Comparison of ENCODE assay signal across 24 cellular contexts in genomic region chr11:119602745-119603373, GRCh38.
DNase-seq lines count a peak whose midpoint lies in the region; ATAC-seq and TF ChIP-seq lines count a peak whose summit lies in the region.
"Had no signal": no experiment of that assay in that cellular context is flagged by ENCODE, and none has a peak within 500 bp of the region (broad histone marks: within the 10 kb centered on the region; RNA-seq: fewer than 3 reads in every experiment).

No MANE protein-coding gene starts in this region.

- H3K27ac ChIP-seq in MM.1S (ENCODE audit: low read length): no peak overlapping the region
- H3K27ac ChIP-seq: pancreas, spleen, VCaP had no signal

- no peaks in the 10 kb centered on the region for H3K4me1 ChIP-seq in MM.1S (ENCODE audit: low read length)
- H3K4me1 ChIP-seq: pancreas, spleen had no signal

- H3K9me2 ChIP-seq in MM.1S (replicated peaks; ENCODE audit: insufficient read depth, low read length): no peaks in the 10 kb centered on the region

- no peaks in the 10 kb centered on the region for H3K36me3 ChIP-seq in MM.1S (replicated peaks; ENCODE audit: insufficient read depth, low read length)
- H3K36me3 ChIP-seq: pancreas, spleen had no signal

- ATAC-seq in HG02571 (IDR thresholded peaks at IDR 0.05; ENCODE audit: unreplicated experiment): no peak
- no peak for ATAC-seq in HG03378 (IDR thresholded peaks at IDR 0.05; ENCODE audit: unreplicated experiment)
- ATAC-seq: activated T-cell treated with anti-CD3 and anti-CD28 coated beads, Interleukin-2, amount 50 U/mL, for 4 hours; naive thymus-derived CD4-positive, alpha-beta T cell; pancreas; right cardiac atrium had no signal

- H3K4me3 ChIP-seq in MM.1S (ENCODE audit: low read length) (no peak overlapping the region), choroid plexus epithelial cell (ENCODE audit: low read depth, low read length) (no peak overlapping the region), retinal pigment epithelial cell (ENCODE audit: low read length) (no peak overlapping the region)
- H3K4me3 ChIP-seq: pancreas, spleen had no signal

- H2AFZ ChIP-seq in MM.1S (ENCODE audit: low read length): no peak overlapping the region

- no peaks in the 10 kb centered on the region for H4K20me1 ChIP-seq in MM.1S (ENCODE audit: insufficient read depth, low read length)

- H3F3A ChIP-seq in MM.1S (ENCODE audit: insufficient read depth, low read length): no peaks in the 10 kb centered on the region

- H3K9ac ChIP-seq in MM.1S (ENCODE audit: low read length): no peak overlapping the region

- H3K9me3 ChIP-seq in MM.1S (replicated peaks; ENCODE audit: insufficient read depth, low read length): no peaks in the 10 kb centered on the region
- H3K9me3 ChIP-seq: pancreas, spleen had no signal

- H3K79me2 ChIP-seq in MM.1S (ENCODE audit: low read length): no peaks in the 10 kb centered on the region

- DNase-seq in ELF-1 (ENCODE audit: low read depth, low spot score) (peak; percentile 40), MM.1S (no peak), choroid plexus epithelial cell (ENCODE audit: low read depth) (no peak), retinal pigment epithelial cell (ENCODE audit: low read depth) (no peak), UCSD-AML1 (lab: John Stamatoyannopoulos, UW; ENCODE audit: unreplicated experiment) (no peak)
- DNase-seq: activated CD4-positive, alpha-beta T cell treated with anti-CD3 and anti-CD28 coated beads, Interleukin-2, amount 10 ng/mL, durations not matched to agents 7 days and 5 days; activated naive CD4-positive, alpha-beta T cell; activated T-cell treated with anti-CD3 and anti-CD28 coated beads, Interleukin-2, amount 50 U/mL, for 4 hours; CD4-positive, alpha-beta T cell; head of caudate nucleus; kidney; naive thymus-derived CD4-positive, alpha-beta T cell; NCI-H1105 treated with DMSO at 0.1 percent for 48 hours; NCI-H1930; NCI-H524 treated with DMSO at 0.1 percent for 48 hours; NK-92 treated with Interleukin-12 subunit alpha and Interleukin-12 subunit beta, amount 100 ng/mL, for 24 hours; pancreas; SHP77 treated with DMSO at 0.1 percent for 48 hours; spleen; trophoblast cell had no signal

- H3K27me3 ChIP-seq in MM.1S (replicated peaks; ENCODE audit: insufficient read depth, low read length): peaks cover 79% of the 10 kb centered on the region
- H3K27me3 ChIP-seq: pancreas had no signal

- 0 out of 2 replicates have a peak, but pooled peaks have one; percentile 3 for TF ChIP-seq CTCF in MM.1S (IDR thresholded peaks at IDR 0.05; ENCODE audit: low read length)
- TF ChIP-seq CTCF in choroid plexus epithelial cell (conservative IDR thresholded peaks at IDR 0.05; ENCODE audit: low read depth, low read length): peak; percentile 33
- peak; percentile 26 for TF ChIP-seq CTCF in retinal pigment epithelial cell (conservative IDR thresholded peaks at IDR 0.05; ENCODE audit: low read depth, low read length)

- H3K4me2 ChIP-seq in MM.1S (ENCODE audit: low read depth, low read length): no peak overlapping the region
